Comparison of ENCODE assay signal across 20 cellular contexts in genomic region chr1:147781056-147781471, GRCh38. TPM values are rescaled to one million over a fixed set of nuclear protein-coding genes. Genes with fewer than 3 reads are reported as not detected.
DNase-seq lines count a peak whose midpoint lies in the region; ATAC-seq and TF ChIP-seq lines count a peak whose summit lies in the region.
"Had no signal": no experiment of that assay in that cellular context is flagged by ENCODE, and none has a peak within 500 bp of the region (broad histone marks: within the 10 kb centered on the region; RNA-seq: fewer than 3 reads in every experiment).

No MANE protein-coding gene starts in this region.

- H4K8ac ChIP-seq in mesendoderm (ENCODE audit: low read depth, low read length), result no peak overlapping the region

- no peak for ATAC-seq in HG02759 (IDR thresholded peaks at IDR 0.05; ENCODE audit: unreplicated experiment)
- ATAC-seq in GM18519 (IDR thresholded peaks at IDR 0.05; ENCODE audit: low FRiP score, unreplicated experiment), result no peak
- ATAC-seq in activated T-helper 17 cell treated with anti-CD3 and anti-CD28 coated beads, Interleukin-2, amount 50 U/mL, for 72 hours (replicated peaks), result no peak
- ATAC-seq: GM12878, natural killer cell had no signal

- no peaks in the 10 kb centered on the region for H4K20me1 ChIP-seq in PC-9 (ENCODE audit: insufficient read depth)

- POLR2A ChIA-PET in PC-9 (lab: Charles Lee; ENCODE audit: unreplicated experiment), result interaction anchor here (0.5 to 0.8 kb wide), 8 partner anchors 9 to 1827 kb away, joined by 3 to 17 read pairs (median 4); partner anchors contain the start of gene ACP6

- H3K27ac Mint-ChIP-seq in activated T-helper 17 cell treated with anti-CD3 and anti-CD28 coated beads, Interleukin-2, amount 50 U/mL, for 72 hours, result no peak overlapping the region
- H3K27ac Mint-ChIP-seq: brain, natural killer cell had no signal

- H3K36me3 Mint-ChIP-seq in activated T-helper 17 cell treated with anti-CD3 and anti-CD28 coated beads, Interleukin-2, amount 50 U/mL, for 72 hours (ENCODE audit: low read depth), result no peaks in the 10 kb centered on the region
- H3K36me3 Mint-ChIP-seq: brain, natural killer cell had no signal

- H3K9me3 ChIP-seq in PC-9 (ENCODE audit: insufficient read depth, low read depth), result 0 out of 2 replicates have a peak, but pooled peaks cover 8% of the 10 kb centered on the region
- H3K9me3 ChIP-seq: lower lobe of right lung had no signal

- peak overlapping the region; percentile 67 for H3K4me2 ChIP-seq in PC-9
- H3K4me2 ChIP-seq in mesendoderm (ENCODE audit: low read length), result no peak overlapping the region

- no peak overlapping the region for H2AFZ ChIP-seq in PC-9

- H2AK5ac ChIP-seq in mesendoderm (ENCODE audit: low read length), result no peak overlapping the region

- H3K23ac ChIP-seq in mesendoderm (ENCODE audit: low read length), result no peak overlapping the region

- no peak overlapping the region for H4K5ac ChIP-seq in mesendoderm (ENCODE audit: low read length)

- DNase-seq in ELF-1 (ENCODE audit: low read depth, low spot score) (peak; percentile 42), PC-9 (peak; percentile 41 to 96), fibroblast of pulmonary artery (ENCODE audit: low read depth) (peak; percentile 89), mesendoderm (peak; percentile 64), UCSD-AML1 (lab: John Stamatoyannopoulos, UW; ENCODE audit: unreplicated experiment) (no peak)
- DNase-seq: COR-L47, dorsolateral prefrontal cortex, Karpas-422, lower lobe of right lung, natural killer cell, NCI-H1694 treated with DMSO at 0.1 percent for 48 hours, NCI-H446, SIG-M5 had no signal

- no peaks in the 10 kb centered on the region for H3K9me2 ChIP-seq in PC-9 (ENCODE audit: insufficient read depth)

- H2BK15ac ChIP-seq in mesendoderm (replicated peaks; ENCODE audit: low read depth), result no peak overlapping the region

- no peak overlapping the region for H3K18ac ChIP-seq in mesendoderm (ENCODE audit: low read length)

- intact Hi-C loops in PC-9 (cut with micrococcal nuclease; ENCODE audit: unreplicated experiment), result loop anchor here (1.0 to 10.0 kb wide), 4 partner anchors 18 to 104 kb away; no protein-coding TSS in a partner anchor

- TF ChIP-seq CTCF in PC-9 (conservative IDR thresholded peaks at IDR 0.05) (no peak), fibroblast of pulmonary artery (IDR thresholded peaks at IDR 0.05; ENCODE audit: low read length, missing control alignments) (no peak)

- no peaks in the 10 kb centered on the region for H3K79me2 ChIP-seq in PC-9 (ENCODE audit: low read depth)
- no peaks in the 10 kb centered on the region for H3K79me2 ChIP-seq in mesendoderm (ENCODE audit: control insufficient read depth, insufficient read depth, low read length)

- no peak overlapping the region for H2BK5ac ChIP-seq in mesendoderm (ENCODE audit: low read length)

- H3K27ac ChIP-seq in PC-9 (peak overlapping the region; percentile 72), mesendoderm (ENCODE audit: low read depth, low read length) (no peak overlapping the region)
- H3K27ac ChIP-seq: dorsolateral prefrontal cortex, lower lobe of right lung had no signal

- no peak overlapping the region for H3K56ac ChIP-seq in mesendoderm (ENCODE audit: low read length)

- H3K4me3 ChIP-seq in PC-9 (no peak overlapping the region; the same call in 1 of the 2 replicates), fibroblast of pulmonary artery (replicated peaks; ENCODE audit: low read depth, low read length) (no peak overlapping the region), mesendoderm (ENCODE audit: low read length) (no peak overlapping the region)
- H3K4me3 ChIP-seq: dorsolateral prefrontal cortex, GM12878, lower lobe of right lung had no signal

- no peak overlapping the region for H2BK120ac ChIP-seq in mesendoderm (ENCODE audit: low read depth, low read length)

- H3K36me3 ChIP-seq in PC-9 (ENCODE audit: low read depth) (no peaks in the 10 kb centered on the region), mesendoderm (ENCODE audit: control insufficient read depth, insufficient read depth, low read length) (no peaks in the 10 kb centered on the region)
- H3K36me3 ChIP-seq: lower lobe of right lung had no signal

- H3F3A ChIP-seq in PC-9 (ENCODE audit: insufficient read depth, low read depth), result peaks cover 30% of the 10 kb centered on the region

- H3K27me3 ChIP-seq in PC-9 (ENCODE audit: insufficient read depth, low read depth) (no peaks in the 10 kb centered on the region), mesendoderm (ENCODE audit: insufficient read depth, low read length, poor library complexity) (no peaks in the 10 kb centered on the region)

- H3K79me1 ChIP-seq in mesendoderm (ENCODE audit: low read length), result no peaks in the 10 kb centered on the region

- H3K4me1 ChIP-seq in PC-9 (replicated peaks; ENCODE audit: insufficient read depth), result peaks cover 41% of the 10 kb centered on the region
- H3K4me1 ChIP-seq in mesendoderm (ENCODE audit: control insufficient read depth, low read depth, low read length), result no peaks in the 10 kb centered on the region

- H3K4me1 Mint-ChIP-seq in activated T-helper 17 cell treated with anti-CD3 and anti-CD28 coated beads, Interleukin-2, amount 50 U/mL, for 72 hours, result no peaks in the 10 kb centered on the region
- H3K4me1 Mint-ChIP-seq: brain, natural killer cell had no signal

- H3K9me3 Mint-ChIP-seq in activated T-helper 17 cell treated with anti-CD3 and anti-CD28 coated beads, Interleukin-2, amount 50 U/mL, for 72 hours, result no peaks in the 10 kb centered on the region
- H3K9me3 Mint-ChIP-seq: brain, natural killer cell had no signal

- H3K9ac ChIP-seq in mesendoderm (ENCODE audit: low read length), result no peak overlapping the region

- CTCF ChIA-PET in PC-9 (lab: Charles Lee), result interaction anchor here (0.8 to 1.8 kb wide), 2 partner anchors 23 to 105 kb away, joined by 3 to 5 read pairs; no protein-coding TSS in a partner anchor

- no TSS peak for BruUV-seq in PC-9 (replicated peaks; lab: Mats Ljungman, UMichigan)

- no peak overlapping the region for H3K4me3 Mint-ChIP-seq in activated T-helper 17 cell treated with anti-CD3 and anti-CD28 coated beads, Interleukin-2, amount 50 U/mL, for 72 hours
- H3K4me3 Mint-ChIP-seq: brain, natural killer cell had no signal

- H3K4ac ChIP-seq in mesendoderm (ENCODE audit: low read depth, low read length), result no peak overlapping the region

- peaks cover 9% of the 10 kb centered on the region for H3K27me3 Mint-ChIP-seq in activated T-helper 17 cell treated with anti-CD3 and anti-CD28 coated beads, Interleukin-2, amount 50 U/mL, for 72 hours

- no CpG with 5 or more reads among the region's 3 CpGs for WGBS in mesendoderm (ENCODE audit: extremely low coverage, insufficient coverage, low lambda C conversion rate)

RNA-seq across cellular contexts. Expression of gene GJA5, which starts 20.7 kb away (rescaled TPM):
- total RNA-seq in PC-9 (2021), result 2.8 and 8.7 TPM in 2 replicates
- 2.2 TPM for polyA plus RNA-seq in mesendoderm (2013, experiment 1 of 2)
- polyA plus RNA-seq in mesendoderm (2013, experiment 2 of 2), result 2.2 TPM
- not detected for total RNA-seq in activated T-helper 17 cell treated with anti-CD3 and anti-CD28 coated beads, Interleukin-2, amount 50 U/mL, for 72 hours
- total RNA-seq: fibroblast of lung; GM12878; natural killer cell; T-helper 2 cell treated with Interferon-gamma antibody and Interleukin-4, amounts not matched to agents 100 ng/mL and 5 ng/mL, for 36 hours had no signal
- polyA plus RNA-seq: GM12878 had no signal
